ENCODE assay signal across 29 cellular contexts in the genomic region with DNA sequence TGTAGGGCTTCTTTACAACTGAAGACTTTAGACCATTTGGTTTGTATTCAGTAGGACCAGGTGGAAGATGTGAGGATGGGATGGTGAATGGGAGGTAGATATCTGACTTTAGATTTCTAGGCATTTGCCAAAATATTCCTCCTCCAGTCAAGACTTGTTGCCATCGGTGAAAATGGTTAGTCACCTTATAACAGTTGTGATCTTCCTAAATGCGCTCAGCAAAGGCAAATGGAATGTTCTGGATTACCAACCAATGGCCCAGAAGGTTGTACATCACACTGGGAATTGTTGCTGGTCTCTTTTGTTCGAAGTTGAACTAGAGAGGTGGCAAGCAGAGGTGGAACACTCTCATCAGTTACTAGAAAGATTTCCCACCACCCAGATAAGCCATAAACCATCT. TPM values are rescaled to one million over a fixed set of nuclear protein-coding genes. Genes with fewer than 3 reads are reported as not detected.
DNase-seq lines count a peak whose midpoint lies in the region; ATAC-seq, FAIRE-seq and TF ChIP-seq lines count a peak whose summit lies in the region.
"Had no signal": no experiment of that assay in that cellular context is flagged by ENCODE, and none has a peak within 500 bp of the region (broad histone marks: within the 10 kb centered on the region; RNA-seq: fewer than 3 reads in every experiment).

No MANE protein-coding gene starts in this region.

- no peak overlapping the region for H2AK9ac ChIP-seq in IMR-90 (replicated peaks; ENCODE audit: low read depth, low read length, poor library complexity)

- H3K18ac ChIP-seq in IMR-90 (ENCODE audit: low read depth, low read length) (no peak overlapping the region), trophoblast cell (ENCODE audit: low read length) (no peak overlapping the region)

- TF ChIP-seq POLR2A in A549 (IDR thresholded peaks at IDR 0.05; ENCODE audit: low read length) (no peak), IMR-90 (IDR thresholded peaks at IDR 0.05; ENCODE audit: low read depth, low read length) (no peak), gastroesophageal sphincter (IDR thresholded peaks at IDR 0.05) (no peak)

- no peak overlapping the region for H2BK12ac ChIP-seq in trophoblast cell (ENCODE audit: low read length)

- no peak overlapping the region for H4K8ac ChIP-seq in IMR-90 (ENCODE audit: low read depth in 2 of 2, low read length in 2 of 2)
- no peak overlapping the region for H4K8ac ChIP-seq in trophoblast cell (ENCODE audit: low read depth, low read length)

- peak overlapping the region; percentile 100 for H3K27ac Mint-ChIP-seq in T-cell
- H3K27ac Mint-ChIP-seq: nephron progenitor cell had no signal

- 0 out of 2 replicates have a peak overlapping the region, but pooled peaks have one; percentile 26 for H3K14ac ChIP-seq in IMR-90 (replicated peaks; ENCODE audit: low read depth, low read length)
- no peak overlapping the region for H3K14ac ChIP-seq in trophoblast cell (ENCODE audit: low read length)

- TF ChIP-seq RAD21 in A549 (conservative IDR thresholded peaks at IDR 0.05 in 1 of 2, IDR thresholded peaks at IDR 0.05 in 1 of 2) (no peak), IMR-90 (IDR thresholded peaks at IDR 0.05; ENCODE audit: low read length) (no peak)

- intact Hi-C loops in IMR-90 (cut with micrococcal nuclease), result no loop called here

- H2AFZ ChIP-seq in IMR-90 (replicated peaks; ENCODE audit: low read length, poor library complexity) (no peak overlapping the region), trophoblast cell (ENCODE audit: insufficient read depth, low read length, poor library complexity) (no peak overlapping the region)

- H4K91ac ChIP-seq in IMR-90 (ENCODE audit: insufficient read depth, low read depth, low read length) (0 out of 2 replicates have a peak overlapping the region, but pooled peaks have one; percentile 10), trophoblast cell (ENCODE audit: low read depth, low read length) (no peak overlapping the region)

- no peaks in the 10 kb centered on the region for H3K9me3 ChIP-seq in A549
- no peaks in the 10 kb centered on the region for H3K9me3 ChIP-seq in IMR-90 (ENCODE audit: control insufficient read depth, insufficient read depth, low read length)
- H3K9me3 ChIP-seq in gastroesophageal sphincter, result no peaks in the 10 kb centered on the region
- no peaks in the 10 kb centered on the region for H3K9me3 ChIP-seq in trophoblast cell (ENCODE audit: insufficient read depth, low read depth, low read length)
- H3K9me3 ChIP-seq: gastrocnemius medialis, suprapubic skin had no signal

- in situ Hi-C loops in IMR-90 (cut with MboI; ENCODE audit: low sequenced_read_pairs), result no loop called here

- H3K23ac ChIP-seq in IMR-90 (ENCODE audit: low read depth, low read length) (0 out of 2 replicates have a peak overlapping the region, but pooled peaks have one; percentile 16), trophoblast cell (ENCODE audit: low read length) (no peak overlapping the region)

- TF ChIP-seq EP300 in A549 (IDR thresholded peaks at IDR 0.05), result no peak
- no peak for TF ChIP-seq EP300 in gastroesophageal sphincter (IDR thresholded peaks at IDR 0.05)

- peak overlapping the region; percentile 61 for H3K4me2 ChIP-seq in A549
- no peak overlapping the region for H3K4me2 ChIP-seq in IMR-90 (ENCODE audit: low read depth, low read length)
- H3K4me2 ChIP-seq in trophoblast cell (ENCODE audit: low read length), result no peak overlapping the region

- dilution Hi-C loops in IMR-90 (cut with HindIII; ENCODE audit: low sequenced_read_pairs, unreplicated experiment), result no loop called here

- H4K5ac ChIP-seq in IMR-90 (ENCODE audit: low read depth, low read length), result no peak overlapping the region

- H3K4me1 Mint-ChIP-seq in T-cell, result peaks cover 70 to 83% (median 73%) of the 10 kb centered on the region in 3 donors

- no peak overlapping the region for H3K4me3 ChIP-seq in A549
- H3K4me3 ChIP-seq in IMR-90 (ENCODE audit: insufficient read depth, low read depth, low read length), result no peak overlapping the region
- H3K4me3 ChIP-seq in gastroesophageal sphincter, result no peak overlapping the region
- H3K4me3 ChIP-seq in trophoblast cell (ENCODE audit: low read depth, low read length), result no peak overlapping the region
- H3K4me3 ChIP-seq: dorsolateral prefrontal cortex, gastrocnemius medialis, lung, suprapubic skin had no signal

- POLR2A ChIA-PET in A549 (lab: Yijun Ruan, JAX) (no interaction called here), IMR-90 (lab: Charles Lee; ENCODE audit: unreplicated experiment) (no interaction called here), T-cell (lab: Charles Lee) (interaction anchor here in 1 of 2 donors (0.6 kb wide), 1 partner anchor 58 kb away, joined by 3 read pairs; no protein-coding TSS in a partner anchor), GM10248 (lab: Yijun Ruan, JAX) (no interaction called here)

- H2BK20ac ChIP-seq in IMR-90 (ENCODE audit: low read depth, low read length), result peak overlapping the region; percentile 67

- no peak overlapping the region for H3K4me3 Mint-ChIP-seq in T-cell
- H3K4me3 Mint-ChIP-seq: activated CD4-positive, alpha-beta memory T cell treated with anti-CD3 and anti-CD28 coated beads for 36 hours; activated naive CD4-positive, alpha-beta T cell treated with anti-CD3 and anti-CD28 coated beads, Interleukin-2, amount 10 ng/mL, durations not matched to agents 7 days and 5 days; activated T-helper 1 cell treated with anti-CD3 and anti-CD28 coated beads, Interleukin-12 subunit alpha, Interleukin-12 subunit beta, Interleukin-2, Interleukin-4 antibody, amounts not matched to agents 30 ng/mL and 10 ng/mL and 1 ng/mL, durations not matched to agents 14 hours and 24 hours and 36 hours; brain; nephron progenitor cell had no signal

- H3K79me1 ChIP-seq in IMR-90 (ENCODE audit: low read depth in 1 of 2, low read length in 2 of 2), result no peaks in the 10 kb centered on the region
- H3K79me1 ChIP-seq in trophoblast cell (ENCODE audit: low read length), result no peaks in the 10 kb centered on the region

- H4K20me1 ChIP-seq in IMR-90 (ENCODE audit: insufficient read depth, low read length), result no peaks in the 10 kb centered on the region

- DNase-seq in A549 (ENCODE audit: low read depth in 1 of 2, low spot score in 1 of 2) (no peak), IMR-90 (no peak), T-cell (no peak), trophoblast cell (no peak), GM10248 (ENCODE audit: extremely low spot score) (no peak), HT-29 (ENCODE audit: low spot score) (no peak)
- DNase-seq: activated CD4-positive, alpha-beta memory T cell treated with anti-CD3 and anti-CD28 coated beads for 36 hours; activated CD4-positive, alpha-beta T cell treated with anti-CD3 and anti-CD28 coated beads for 1 hour; activated naive CD4-positive, alpha-beta T cell treated with anti-CD3 and anti-CD28 coated beads, Interleukin-2, amount 10 ng/mL, durations not matched to agents 7 days and 5 days; cerebellar nuclear complex; dorsolateral prefrontal cortex; gastrocnemius medialis; NCI-H1048; NCI-H2107; nephron progenitor cell; stimulated activated naive CD4-positive, alpha-beta T cell treated with Interleukin-2 at 50 U/mL for 16 hours; T-helper 2 cell had no signal

- 92% methylated on average over 3 of the region's 3 CpGs for WGBS in A549 (ENCODE audit: missing lambda C conversion rate)
- WGBS in IMR-90 (ENCODE audit: extremely low coverage in 2 of 2, insufficient read length in 1 of 2), 2 experiments, result no CpG with 5 or more reads among the region's 3 CpGs
- 93 to 100% methylated on average over 1 to 2 of the region's 3 CpGs for WGBS in gastroesophageal sphincter (ENCODE audit: low coverage in 1 of 2), 2 donors
- no CpG with 5 or more reads among the region's 3 CpGs for WGBS in trophoblast cell (ENCODE audit: extremely low coverage, insufficient coverage, insufficient read length)

- CTCF ChIA-PET in A549 (lab: Yijun Ruan, JAX), result interaction anchor here (0.8 to 1.1 kb wide), 2 partner anchors 10 to 24 kb away, joined by 3 to 4 read pairs; no protein-coding TSS in a partner anchor
- CTCF ChIA-PET in IMR-90 (lab: Yijun Ruan, JAX), result no interaction called here
- CTCF ChIA-PET in T-cell (lab: Charles Lee), result no interaction called here
- CTCF ChIA-PET in GM10248 (lab: Yijun Ruan, JAX), result interaction anchor here (1.1 kb wide), 1 partner anchor 245 kb away, joined by 3 read pairs; no protein-coding TSS in a partner anchor

- no peak for TF ChIP-seq CTCF in A549 (IDR thresholded peaks at IDR 0.05)
- TF ChIP-seq CTCF in IMR-90 (conservative IDR thresholded peaks at IDR 0.05; ENCODE audit: low read depth, low read length), result no peak
- TF ChIP-seq CTCF in gastroesophageal sphincter (IDR thresholded peaks at IDR 0.05), result no peak
- TF ChIP-seq CTCF in GM10248 (IDR thresholded peaks at IDR 0.05; ENCODE audit: control extremely low read depth, extremely low read depth, low read depth, missing control alignments), result no peak

- H3K4me1 ChIP-seq in A549 (peaks cover 62% of the 10 kb centered on the region), IMR-90 (ENCODE audit: control insufficient read depth, insufficient read depth, low read length) (peaks cover 7% of the 10 kb centered on the region), gastroesophageal sphincter (peaks cover 2 to 30% (median 5%) of the 10 kb centered on the region in 3 donors), trophoblast cell (ENCODE audit: control insufficient read depth in 1 of 2, insufficient read depth in 2 of 2, low read length in 2 of 2) (peaks cover 0 to 2% of the 10 kb centered on the region in 2 experiments)
- H3K4me1 ChIP-seq: gastrocnemius medialis had no signal

- H3K4ac ChIP-seq in IMR-90 (ENCODE audit: low read depth, low read length) (peak overlapping the region; percentile 1), trophoblast cell (ENCODE audit: low read depth, low read length) (no peak overlapping the region)

- peaks cover 0 to 34% of the 10 kb centered on the region in 2 donors for H3K27me3 Mint-ChIP-seq in T-cell
- H3K27me3 Mint-ChIP-seq: activated CD4-positive, alpha-beta memory T cell treated with anti-CD3 and anti-CD28 coated beads for 36 hours; activated naive CD4-positive, alpha-beta T cell treated with anti-CD3 and anti-CD28 coated beads, Interleukin-2, amount 10 ng/mL, durations not matched to agents 7 days and 5 days; brain had no signal

- no TSS peak for BruUV-seq in IMR-90 (replicated peaks; lab: Mats Ljungman, UMichigan)

- peak overlapping the region; percentile 39; the same call in 1 of the 2 replicates for H2BK120ac ChIP-seq in IMR-90 (ENCODE audit: low read depth, low read length)
- H2BK120ac ChIP-seq in trophoblast cell (ENCODE audit: insufficient read depth, low read length, poor library complexity), result no peak overlapping the region

- H3K56ac ChIP-seq in IMR-90 (ENCODE audit: extremely low read depth, insufficient read depth, low read length), result no peak overlapping the region; the same call in 1 of the 2 replicates

- peak overlapping the region; percentile 74 for H2BK15ac ChIP-seq in IMR-90 (ENCODE audit: low read depth, low read length)

- H2BK5ac ChIP-seq in IMR-90 (ENCODE audit: low read depth, low read length, poor library complexity, severe bottlenecking), result peak overlapping the region; percentile 13
- no peak overlapping the region for H2BK5ac ChIP-seq in trophoblast cell (ENCODE audit: low read depth, low read length, poor library complexity)

- H3K36me3 Mint-ChIP-seq in T-cell, result no peaks in the 10 kb centered on the region
- H3K36me3 Mint-ChIP-seq: activated CD4-positive, alpha-beta memory T cell treated with anti-CD3 and anti-CD28 coated beads for 36 hours; brain; IgD-negative memory B cell had no signal

- H3K36me3 ChIP-seq in IMR-90 (ENCODE audit: control insufficient read depth, insufficient read depth, low read length) (no peaks in the 10 kb centered on the region), gastroesophageal sphincter (no peaks in the 10 kb centered on the region), trophoblast cell (ENCODE audit: control insufficient read depth in 1 of 2, insufficient read depth in 2 of 2, low read length in 2 of 2) (no peaks in the 10 kb centered on the region)
- H3K36me3 ChIP-seq: gastrocnemius medialis, suprapubic skin had no signal

- H3K27ac ChIP-seq in A549, result peak overlapping the region; percentile 61 to 86; a peak in 5 of 6 replicates
- no peak overlapping the region for H3K27ac ChIP-seq in IMR-90 (ENCODE audit: insufficient read depth, low read length)
- H3K27ac ChIP-seq in gastroesophageal sphincter, result peak overlapping the region in 3 of 4 donors; percentile 11 to 54 (median 50)
- no peak overlapping the region for H3K27ac ChIP-seq in trophoblast cell (ENCODE audit: low read depth, low read length)
- H3K27ac ChIP-seq: gastrocnemius medialis, suprapubic skin had no signal

- no peak overlapping the region for H4K12ac ChIP-seq in trophoblast cell (ENCODE audit: low read depth, low read length)

- H3K27me3 ChIP-seq in IMR-90 (ENCODE audit: control insufficient read depth, insufficient read depth, low read length) (no peaks in the 10 kb centered on the region), gastroesophageal sphincter (no peaks in the 10 kb centered on the region), trophoblast cell (ENCODE audit: insufficient read depth, low read length) (no peaks in the 10 kb centered on the region)
- H3K27me3 ChIP-seq: gastrocnemius medialis, suprapubic skin had no signal

- peaks cover 3% of the 10 kb centered on the region; the same call in 1 of the 2 replicates for H3K9me1 ChIP-seq in IMR-90 (ENCODE audit: insufficient read depth, low read length)

- H3K79me2 ChIP-seq in trophoblast cell (ENCODE audit: control insufficient read depth, insufficient read depth, low read length, poor library complexity), result no peaks in the 10 kb centered on the region

- no peaks in the 10 kb centered on the region for H3K9me3 Mint-ChIP-seq in T-cell
- H3K9me3 Mint-ChIP-seq: activated CD4-positive, alpha-beta memory T cell treated with anti-CD3 and anti-CD28 coated beads for 36 hours; activated T-helper 1 cell treated with anti-CD3 and anti-CD28 coated beads, Interleukin-12 subunit alpha, Interleukin-12 subunit beta, Interleukin-2, Interleukin-4 antibody, amounts not matched to agents 30 ng/mL and 10 ng/mL and 1 ng/mL, durations not matched to agents 14 hours and 24 hours and 36 hours; brain; IgD-negative memory B cell had no signal

- H3K9ac ChIP-seq in IMR-90 (ENCODE audit: low read depth, low read length) (no peak overlapping the region), trophoblast cell (ENCODE audit: low read length) (no peak overlapping the region)

- H2AK5ac ChIP-seq in IMR-90 (ENCODE audit: low read depth, low read length), result 0 out of 2 replicates have a peak overlapping the region, but pooled peaks have one; percentile 59
- no peak overlapping the region for H2AK5ac ChIP-seq in trophoblast cell (ENCODE audit: low read length)

- ATAC-seq in A549 (no peak), IMR-90 (ENCODE audit: low read depth) (no peak), T-cell (replicated peaks in 1 of 4) (no peak), gastroesophageal sphincter (no peak), HG03196 (IDR thresholded peaks at IDR 0.05; ENCODE audit: unreplicated experiment) (no peak)
- ATAC-seq: gastrocnemius medialis, HCT116 had no signal

- FAIRE-seq in A549 (lab: Jason Lieb, UNC), result peak; percentile 76
- FAIRE-seq: A204.1, urothelium cell line had no signal

RNA-seq across cellular contexts. Expression of gene TMSB4X, which starts 33.9 kb away (rescaled TPM):
- polyA plus RNA-seq in A549 (2011; rRNA removed), result 3,130 and 3,742 TPM in 2 replicates
- polyA plus RNA-seq in A549 (2012; cell fraction: cytosol; rRNA removed), result 3,096 and 3,118 TPM in 2 replicates
- polyA plus RNA-seq in A549 (2012; cell fraction: nucleus; rRNA removed), result 460 and 1,554 TPM in 2 replicates
- polyA plus RNA-seq in A549 (2017; fragmentation: RNase III; extraction: RNeasy Plus Mini Kit Qiagen cat#74134 plus additional on column Dnase treatment), result 6,622 to 7,955 TPM (median 7,447 TPM) in 3 replicates
- polyA minus RNA-seq in A549 (2011; rRNA and poly(A)+ RNA removed), result 852 and 1,226 TPM in 2 replicates
- total RNA-seq in IMR-90 (2012; rRNA removed), result 9,222 and 11,116 TPM in 2 replicates
- 4,133 and 4,648 TPM in 2 replicates for polyA plus RNA-seq in IMR-90 (2012; rRNA removed)
- 4,164 and 9,036 TPM in 2 replicates for polyA plus RNA-seq in IMR-90 (2012; cell fraction: cytosol; rRNA removed)
- polyA plus RNA-seq in IMR-90 (2012; cell fraction: nucleus; rRNA removed; ENCODE audit: low replicate concordance), result 567 and 1,669 TPM in 2 replicates
- total RNA-seq in T-cell, result 1,000 to 10,000 TPM; 5,030 to 6,201 (median 5,880) TPM
- total RNA-seq in gastroesophageal sphincter, result 1,000 to 10,000 TPM; 2,260 to 4,561 (median 3,693) TPM
- polyA plus RNA-seq in trophoblast cell (2013), result 2,127 and 2,260 TPM in 2 replicates
- total RNA-seq in HT-29 (2014; rRNA removed; shearing (Covaris generic)), result 538 and 675 TPM in 2 replicates

RNA-seq across cellular contexts. Expression of gene FAM9C, which starts 35.6 kb away (rescaled TPM):
- not detected in 2 replicates for polyA plus RNA-seq in A549 (2011; rRNA removed)
- polyA plus RNA-seq in A549 (2012; cell fraction: cytosol; rRNA removed), result not detected in 2 replicates
- polyA plus RNA-seq in A549 (2012; cell fraction: nucleus; rRNA removed), result 0.01 TPM in 1 of 2 replicates, not detected in the other
- 0.03 TPM in 1 of 3 replicates, not detected in the others for polyA plus RNA-seq in A549 (2017; fragmentation: RNase III; extraction: RNeasy Plus Mini Kit Qiagen cat#74134 plus additional on column Dnase treatment)
- polyA minus RNA-seq in A549 (2011; rRNA and poly(A)+ RNA removed), result not detected in 2 replicates
- not detected in 2 replicates for total RNA-seq in IMR-90 (2012; rRNA removed)
- polyA plus RNA-seq in IMR-90 (2012; rRNA removed), result not detected in 2 replicates
- polyA plus RNA-seq in IMR-90 (2012; cell fraction: cytosol; rRNA removed), result not detected in 2 replicates
- not detected in 2 replicates for polyA plus RNA-seq in IMR-90 (2012; cell fraction: nucleus; rRNA removed; ENCODE audit: low replicate concordance)
- total RNA-seq in T-cell, result not detected
- not detected for total RNA-seq in gastroesophageal sphincter
- polyA plus RNA-seq in trophoblast cell (2013), result not detected in 2 replicates
- total RNA-seq in HT-29 (2014; rRNA removed; shearing (Covaris generic)), result not detected in 2 replicates
- total RNA-seq: gastrocnemius medialis, osteoblast, renal cortical epithelial cell, suprapubic skin had no signal
- polyA plus RNA-seq: IgD-negative memory B cell had no signal

Comparison
In these comparisons a context has a peak if more than half of its experiments do, and no peak if none do; other contexts are left out.
1. H3K27ac ChIP-seq: peak in A549 (2 of 2) and gastroesophageal sphincter (3 of 4); none in IMR-90 (single experiment) and trophoblast cell (single experiment).
2. CTCF ChIA-PET loops: an anchor here in A549 (0.8 to 1.1 kb wide) and GM10248 (1.1 kb wide); none called in IMR-90 and T-cell.